In genomic region chr7:157012113-157012547, GRCh38 we compare ENCODE assay signal across 18 cellular contexts. TPM values are rescaled to one million over a fixed set of nuclear protein-coding genes. Genes with fewer than 3 reads are reported as not detected.
DNase-seq lines count a peak whose midpoint lies in the region; ATAC-seq and TF ChIP-seq lines count a peak whose summit lies in the region.
"Had no signal": no experiment of that assay in that cellular context is flagged by ENCODE, and none has a peak within 500 bp of the region (broad histone marks: within the 10 kb centered on the region; RNA-seq: fewer than 3 reads in every experiment).

No MANE protein-coding gene starts in this region.

- no peak overlapping the region for H3K27ac Mint-ChIP-seq in activated naive CD8-positive, alpha-beta T cell
- no peak overlapping the region for H3K27ac Mint-ChIP-seq in activated naive CD8-positive, alpha-beta T cell treated with anti-CD3 and anti-CD28 coated beads for 36 hours
- H3K27ac Mint-ChIP-seq in H9 (no peak overlapping the region), T-helper 17 cell (no peak overlapping the region)
- H3K27ac Mint-ChIP-seq in stimulated activated naive B cell treated with anti-CD40 and anti-IgM and Interleukin-4, amounts not matched to agents 10 μg/mL and 1 μg/mL and 100 μg/mL, for 72 hours: peak overlapping the region; percentile 10
- H3K27ac Mint-ChIP-seq: activated T-helper 2 cell treated with anti-CD3 and anti-CD28 coated beads, Interferon-gamma antibody, Interleukin-2, Interleukin-4, amounts not matched to agents 10 μg/mL and 5 μg/mL and 100 μg/mL, durations not matched to agents 14 hours and 24 hours and 36 hours; dendritic cell treated with granulocyte-macrophage colony-stimulating factor and Interleukin-4, amounts not matched to agents 40 ng/mL and 50 ng/mL, for 4 days; memory B cell; nephron progenitor cell had no signal

- H2BK5ac ChIP-seq in H9 (ENCODE audit: insufficient read length, low read length): no peak overlapping the region

- peaks cover 24% of the 10 kb centered on the region for H3K4me1 Mint-ChIP-seq in activated naive CD8-positive, alpha-beta T cell (ENCODE audit: low read depth)
- peaks cover 25% of the 10 kb centered on the region for H3K4me1 Mint-ChIP-seq in activated naive CD8-positive, alpha-beta T cell treated with anti-CD3 and anti-CD28 coated beads for 36 hours
- peaks cover 29 to 34% of the 10 kb centered on the region in 2 experiments for H3K4me1 Mint-ChIP-seq in H9
- peaks cover 16% of the 10 kb centered on the region for H3K4me1 Mint-ChIP-seq in T-helper 17 cell
- peaks cover 23 to 34% of the 10 kb centered on the region in 2 donors for H3K4me1 Mint-ChIP-seq in stimulated activated naive B cell treated with anti-CD40 and anti-IgM and Interleukin-4, amounts not matched to agents 10 μg/mL and 1 μg/mL and 100 μg/mL, for 72 hours
- H3K4me1 Mint-ChIP-seq: nephron progenitor cell had no signal

- no peak overlapping the region for H2BK12ac ChIP-seq in H9 (ENCODE audit: insufficient read length, low read depth, low read length)

- no peaks in the 10 kb centered on the region for H3K9me3 Mint-ChIP-seq in activated naive CD8-positive, alpha-beta T cell (ENCODE audit: low read depth)
- no peaks in the 10 kb centered on the region for H3K9me3 Mint-ChIP-seq in activated naive CD8-positive, alpha-beta T cell treated with anti-CD3 and anti-CD28 coated beads for 36 hours
- peaks cover 4 to 10% of the 10 kb centered on the region in 2 experiments; a peak in 2 of 5 replicates for H3K9me3 Mint-ChIP-seq in H9
- H3K9me3 Mint-ChIP-seq in stimulated activated naive B cell treated with anti-CD40 and anti-IgM and Interleukin-4, amounts not matched to agents 10 μg/mL and 1 μg/mL and 100 μg/mL, for 72 hours: no peaks in the 10 kb centered on the region
- H3K9me3 Mint-ChIP-seq: activated T-helper 2 cell treated with anti-CD3 and anti-CD28 coated beads, Interferon-gamma antibody, Interleukin-2, Interleukin-4, amounts not matched to agents 10 μg/mL and 5 μg/mL and 100 μg/mL, durations not matched to agents 14 hours and 24 hours and 36 hours; dendritic cell treated with granulocyte-macrophage colony-stimulating factor and Interleukin-4, amounts not matched to agents 40 ng/mL and 50 ng/mL, for 4 days; memory B cell; nephron progenitor cell had no signal

- H3K4me3 Mint-ChIP-seq in activated naive CD8-positive, alpha-beta T cell: peak overlapping the region; percentile 78
- H3K4me3 Mint-ChIP-seq in activated naive CD8-positive, alpha-beta T cell treated with anti-CD3 and anti-CD28 coated beads for 36 hours: no peak overlapping the region
- H3K4me3 Mint-ChIP-seq in H9 (peak overlapping the region in 1 of 2 experiments; percentile 79; a peak in 3 of 5 replicates), T-helper 17 cell (peak overlapping the region; percentile 75)
- H3K4me3 Mint-ChIP-seq in stimulated activated naive B cell treated with anti-CD40 and anti-IgM and Interleukin-4, amounts not matched to agents 10 μg/mL and 1 μg/mL and 100 μg/mL, for 72 hours: no peak overlapping the region
- H3K4me3 Mint-ChIP-seq: dendritic cell treated with granulocyte-macrophage colony-stimulating factor and Interleukin-4, amounts not matched to agents 40 ng/mL and 50 ng/mL, for 4 days; nephron progenitor cell had no signal

- peaks cover 7% of the 10 kb centered on the region; the same call in 1 of the 2 replicates for H3K4me1 ChIP-seq in H9 (ENCODE audit: insufficient read depth, low read length)
- peaks cover 17 to 54% (median 41%) of the 10 kb centered on the region in 4 donors for H3K4me1 ChIP-seq in stomach

- no peaks in the 10 kb centered on the region for H3K9me3 ChIP-seq in H9 (ENCODE audit: control insufficient read depth, low read depth, low read length)
- no peaks in the 10 kb centered on the region for H3K9me3 ChIP-seq in T-helper 17 cell (ENCODE audit: control insufficient read depth, low read length, poor library complexity, severe bottlenecking)
- no peaks in the 10 kb centered on the region for H3K9me3 ChIP-seq in stomach
- H3K9me3 ChIP-seq: esophagus muscularis mucosa, suprapubic skin had no signal

- no peak overlapping the region for H2BK120ac ChIP-seq in H9 (ENCODE audit: low read depth, low read length, poor library complexity, severe bottlenecking)

- H3K23ac ChIP-seq in H9 (ENCODE audit: insufficient read length, low read depth, low read length): no peak overlapping the region

- H3K79me1 ChIP-seq in H9 (ENCODE audit: insufficient read depth, low read depth, low read length, poor library complexity, severe bottlenecking): no peaks in the 10 kb centered on the region

- no peak overlapping the region for H2BK20ac ChIP-seq in H9 (ENCODE audit: low read depth, low read length, poor library complexity, severe bottlenecking)

- no peaks in the 10 kb centered on the region for H3K36me3 ChIP-seq in stomach
- H3K36me3 ChIP-seq: esophagus muscularis mucosa, suprapubic skin had no signal

- no peak for TF ChIP-seq EP300 in stomach (IDR thresholded peaks at IDR 0.05)

- H4K20me1 ChIP-seq in H9 (ENCODE audit: control insufficient read depth, insufficient read depth, insufficient read length): no peaks in the 10 kb centered on the region

- intact Hi-C loops in stomach (cut with DNase I; ENCODE audit: low total_unique reads): no loop called here

- no peaks in the 10 kb centered on the region for H3K79me2 ChIP-seq in H9 (ENCODE audit: insufficient read depth, low read length)

- no peak for TF ChIP-seq POLR2A in stomach (IDR thresholded peaks at IDR 0.05)

- H3K9ac ChIP-seq in H9 (ENCODE audit: extremely low read depth, insufficient read length, low read length): no peak overlapping the region

- H4K91ac ChIP-seq in H9 (ENCODE audit: insufficient read length, low read depth, low read length): no peak overlapping the region

- no peak overlapping the region for H2AK5ac ChIP-seq in H9 (ENCODE audit: insufficient read length, low read length)

- H3K14ac ChIP-seq in H9 (ENCODE audit: insufficient read depth, low read length): no peak overlapping the region

- peaks cover 5% of the 10 kb centered on the region for H3K23me2 ChIP-seq in H9 (ENCODE audit: insufficient read length, low read depth, low read length, poor library complexity, severe bottlenecking)

- no peak overlapping the region for H4K8ac ChIP-seq in H9 (replicated peaks; ENCODE audit: insufficient read length, low read depth, low read length)

- H3K27me3 Mint-ChIP-seq in activated naive CD8-positive, alpha-beta T cell: peaks cover 42% of the 10 kb centered on the region
- peaks cover 88% of the 10 kb centered on the region for H3K27me3 Mint-ChIP-seq in activated naive CD8-positive, alpha-beta T cell treated with anti-CD3 and anti-CD28 coated beads for 36 hours
- H3K27me3 Mint-ChIP-seq in H9 (ENCODE audit: low read depth): peaks cover 91% of the 10 kb centered on the region
- peaks cover 82% of the 10 kb centered on the region for H3K27me3 Mint-ChIP-seq in T-helper 17 cell
- H3K27me3 Mint-ChIP-seq in stimulated activated naive B cell treated with anti-CD40 and anti-IgM and Interleukin-4, amounts not matched to agents 10 μg/mL and 1 μg/mL and 100 μg/mL, for 72 hours: peaks cover 79 to 90% of the 10 kb centered on the region in 2 donors

- no peak overlapping the region for H2AFZ ChIP-seq in H9 (ENCODE audit: low read length)

- no peak for TF ChIP-seq CTCF in H9 (conservative IDR thresholded peaks at IDR 0.05)
- no peak for TF ChIP-seq CTCF in stomach (IDR thresholded peaks at IDR 0.05)

- in situ Hi-C loops in ACHN (cut with HindIII; ENCODE audit: low pct_ligation_motif_present, low pct_unique_long_range_greater_than_20kb, low sequenced_read_pairs): no loop called here

- H4K5ac ChIP-seq in H9 (ENCODE audit: insufficient read length, low read depth, low read length): no peak overlapping the region

- no peak for DNase-seq in activated naive CD8-positive, alpha-beta T cell treated with anti-CD3 and anti-CD28 coated beads for 36 hours
- no peak for DNase-seq in H9
- no peak for DNase-seq in T-helper 17 cell
- no peak for DNase-seq in stimulated activated naive B cell treated with anti-CD40 and anti-IgM and Interleukin-4, amounts not matched to agents 10 μg/mL and 1 μg/mL and 100 μg/mL, for 72 hours
- no peak for DNase-seq in ACHN
- DNase-seq in NK-92 (lab: John Stamatoyannopoulos, UW; ENCODE audit: unreplicated experiment): no peak
- DNase-seq in stomach: no peak
- DNase-seq: activated CD4-positive, alpha-beta T cell treated with anti-CD3 and anti-CD28 coated beads, Interleukin-2, amount 50 U/mL, for 48 hours; glutamatergic neuron; kidney; nephron progenitor cell had no signal

- ATAC-seq in T-helper 17 cell: no peak
- ATAC-seq in stimulated activated naive B cell treated with anti-CD40 and anti-IgM and Interleukin-4, amounts not matched to agents 10 μg/mL and 1 μg/mL and 100 μg/mL, for 72 hours (replicated peaks): no peak

- peak overlapping the region; percentile 57 for H3K4me2 ChIP-seq in H9 (ENCODE audit: insufficient read depth, insufficient read length, low read length)

- H3K56ac ChIP-seq in H9 (ENCODE audit: insufficient read length, low read depth, low read length): no peak overlapping the region

- no CpG with 5 or more reads among the region's 10 CpGs for whole genome bisulfite sequencing in H9 (ENCODE audit: extremely low coverage, insufficient read length, low lambda C conversion rate)
- WGBS in stomach, 5 donors: 35 to 53% (median 44%) methylated on average over 10 of the region's 10 CpGs

- no peak overlapping the region for H2BK15ac ChIP-seq in H9 (ENCODE audit: low read depth, low read length)

- H3K18ac ChIP-seq in H9 (ENCODE audit: insufficient read length, low read depth, low read length): no peak overlapping the region

- no peak overlapping the region for H3K4ac ChIP-seq in H9 (ENCODE audit: low read depth, low read length)

- H3K4me3 ChIP-seq in stomach: no peak overlapping the region
- H3K4me3 ChIP-seq: esophagus muscularis mucosa had no signal

- no peak overlapping the region for H3K27ac ChIP-seq in H9 (ENCODE audit: insufficient read length, low read depth, low read length)
- no peak overlapping the region for H3K27ac ChIP-seq in stomach
- H3K27ac ChIP-seq: esophagus muscularis mucosa, suprapubic skin had no signal

- no peak overlapping the region for H3T11ph ChIP-seq in H9 (ENCODE audit: low read length)

- H3K36me3 Mint-ChIP-seq in activated naive CD8-positive, alpha-beta T cell: no peaks in the 10 kb centered on the region
- no peaks in the 10 kb centered on the region for H3K36me3 Mint-ChIP-seq in activated naive CD8-positive, alpha-beta T cell treated with anti-CD3 and anti-CD28 coated beads for 36 hours
- H3K36me3 Mint-ChIP-seq in H9 (ENCODE audit: insufficient read depth in 1 of 3, low read depth in 3 of 3): no peaks in the 10 kb centered on the region
- peaks cover 9% of the 10 kb centered on the region for H3K36me3 Mint-ChIP-seq in T-helper 17 cell (ENCODE audit: low read depth)
- H3K36me3 Mint-ChIP-seq in stimulated activated naive B cell treated with anti-CD40 and anti-IgM and Interleukin-4, amounts not matched to agents 10 μg/mL and 1 μg/mL and 100 μg/mL, for 72 hours: no peaks in the 10 kb centered on the region
- H3K36me3 Mint-ChIP-seq: memory B cell had no signal

- H3K27me3 ChIP-seq in H9 (ENCODE audit: insufficient read depth, low read length) (peaks cover 87% of the 10 kb centered on the region), stomach (peaks cover 12 to 98% (median 74%) of the 10 kb centered on the region in 3 donors)

RNA-seq across cellular contexts. Expression of gene MNX1, which starts 1.7 kb away (rescaled TPM):
- not detected for total RNA-seq in activated naive CD8-positive, alpha-beta T cell treated with anti-CD3 and anti-CD28 coated beads for 36 hours
- total RNA-seq in H9 (2021): 0.20 TPM in 1 of 2 replicates, not detected in the other
- under 1 TPM; 0.15 to 0.21 TPM for total RNA-seq in T-helper 17 cell
- 10 to 100 TPM in 1 of 5 donors, 1 to 10 TPM in 3, not detected in 1; 3.1 to 80.2 (median 5.8) TPM for total RNA-seq in stomach
- 1 to 10 TPM; 1.1 to 1.9 (median 1.4) TPM for polyA plus RNA-seq in stomach
- total RNA-seq: esophagus muscularis mucosa had no signal
- polyA plus RNA-seq: BJ had no signal

Comparison
In these comparisons a context has a peak if more than half of its experiments do, and no peak if none do; other contexts are left out.
1. H3K4me3 Mint-ChIP-seq: peak in activated naive CD8-positive, alpha-beta T cell (single experiment) and T-helper 17 cell (single experiment); none in activated naive CD8-positive, alpha-beta T cell treated with anti-CD3 and anti-CD28 coated beads for 36 hours (single experiment) and stimulated activated naive B cell treated with anti-CD40 and anti-IgM and Interleukin-4, amounts not matched to agents 10 μg/mL and 1 μg/mL and 100 μg/mL, for 72 hours (0 of 2).